8 cellular contexts compared by ENCODE assay signal in genomic region chr4:118352843-118353373, GRCh38. TPM values are rescaled to one million over a fixed set of nuclear protein-coding genes. Genes with fewer than 3 reads are reported as not detected.
A peak's percentile ranks its signal among the peaks of the same experiment; 100 is the strongest.
DNase-seq lines count a peak whose midpoint lies in the region; ATAC-seq and TF ChIP-seq lines count a peak whose summit lies in the region.

PRSS12 (minus strand) TSS chr4:118353003; CDS start chr4:118352720, 283 bp downstream.

- H3K9ac ChIP-seq in muscle layer of colon (ENCODE audit: low read length): no peak within 1 kb of the TSS

- DNase-seq in AG09319 (ENCODE audit: extremely low read depth, low read depth) (peak; percentile 61), NCI-H526 (lab: John Stamatoyannopoulos, UW) (peak; percentile 16 to 84), epithelial cell of proximal tubule (ENCODE audit: low read depth) (no peak)
- DNase-seq in activated CD8-positive, alpha-beta memory T cell treated with anti-CD3 and anti-CD28 coated beads, Interleukin-2, amount 10 ng/mL, durations not matched to agents 7 days and 5 days: peak; percentile 71
- peak; percentile 35 for DNase-seq in stimulated activated naive CD4-positive, alpha-beta T cell treated with Interleukin-2 at 50 U/mL for 16 hours (lab: John Stamatoyannopoulos, UW)

- peak; percentile 99 for ATAC-seq in GM18907 (IDR thresholded peaks at IDR 0.05; ENCODE audit: unreplicated experiment)
- ATAC-seq in HG03097 (IDR thresholded peaks at IDR 0.05; ENCODE audit: low FRiP score, unreplicated experiment): peak; percentile 99
- ATAC-seq in activated CD8-positive, alpha-beta memory T cell treated with anti-CD3 and anti-CD28 coated beads, Interleukin-2, amount 10 ng/mL, durations not matched to agents 7 days and 5 days: peak; percentile 93

- H3K4me1 ChIP-seq in muscle layer of colon (ENCODE audit: insufficient read depth, low read length): no peaks in the 10 kb centered on the region

- H3K9me3 ChIP-seq in muscle layer of colon (ENCODE audit: low read length): no peaks in the 10 kb centered on the region

- CTCF ChIA-PET in activated CD8-positive, alpha-beta memory T cell treated with anti-CD3 and anti-CD28 coated beads, Interleukin-2, amount 10 ng/mL, durations not matched to agents 7 days and 5 days (lab: Charles Lee): interaction anchor here (0.5 to 2.7 kb wide), 14 partner anchors 8 to 1087 kb away, joined by 3 to 12 read pairs (median 4); no protein-coding TSS in a partner anchor

- H3K27ac Mint-ChIP-seq in activated CD8-positive, alpha-beta memory T cell treated with anti-CD3 and anti-CD28 coated beads, Interleukin-2, amount 10 ng/mL, durations not matched to agents 7 days and 5 days: no peak within 1 kb of the TSS

- H3K4me3 ChIP-seq in epithelial cell of proximal tubule (ENCODE audit: low read depth, low read length) (peak within 1 kb of the TSS; percentile 52), muscle layer of colon (ENCODE audit: low read depth in 1 of 2, low read length in 2 of 2) (peak within 1 kb of the TSS; percentile 25 to 60)

- H3K36me3 ChIP-seq in muscle layer of colon (ENCODE audit: insufficient read depth, low read length): no peaks in the 10 kb centered on the region

- peaks cover 25 to 44% of the 10 kb centered on the region in 2 donors for H3K27me3 ChIP-seq in muscle layer of colon (ENCODE audit: control insufficient read depth in 1 of 2, insufficient read depth in 2 of 2, low read length in 2 of 2)

- peak within 1 kb of the TSS; percentile 49 for H3K4me3 Mint-ChIP-seq in activated CD8-positive, alpha-beta memory T cell treated with anti-CD3 and anti-CD28 coated beads, Interleukin-2, amount 10 ng/mL, durations not matched to agents 7 days and 5 days

- H3K4me1 Mint-ChIP-seq in activated CD8-positive, alpha-beta memory T cell treated with anti-CD3 and anti-CD28 coated beads, Interleukin-2, amount 10 ng/mL, durations not matched to agents 7 days and 5 days: peaks cover 9% of the 10 kb centered on the region

- TF ChIP-seq CTCF in AG09319 (IDR thresholded peaks at IDR 0.05; ENCODE audit: low read depth, low read length) (peak; percentile 62), epithelial cell of proximal tubule (conservative IDR thresholded peaks at IDR 0.05; ENCODE audit: low read depth, low read length) (peak; percentile 67)

- H3K27ac ChIP-seq in muscle layer of colon (ENCODE audit: low read depth, low read length): no peak within 1 kb of the TSS

- H3K9me3 Mint-ChIP-seq in activated CD8-positive, alpha-beta memory T cell treated with anti-CD3 and anti-CD28 coated beads, Interleukin-2, amount 10 ng/mL, durations not matched to agents 7 days and 5 days (ENCODE audit: low read depth): no peaks in the 10 kb centered on the region

- H3K27me3 Mint-ChIP-seq in activated CD8-positive, alpha-beta memory T cell treated with anti-CD3 and anti-CD28 coated beads, Interleukin-2, amount 10 ng/mL, durations not matched to agents 7 days and 5 days: peaks cover 75% of the 10 kb centered on the region

- no peaks in the 10 kb centered on the region for H3K36me3 Mint-ChIP-seq in activated CD8-positive, alpha-beta memory T cell treated with anti-CD3 and anti-CD28 coated beads, Interleukin-2, amount 10 ng/mL, durations not matched to agents 7 days and 5 days

RNA-seq across cellular contexts. Expression of gene PRSS12, which starts in this region (rescaled TPM):
- total RNA-seq in activated CD8-positive, alpha-beta memory T cell treated with anti-CD3 and anti-CD28 coated beads, Interleukin-2, amount 10 ng/mL, durations not matched to agents 7 days and 5 days: not detected
- 0.87 and 1.0 TPM in 2 replicates for total RNA-seq in epithelial cell of proximal tubule

Comparison
In these comparisons a context has a peak if more than half of its experiments do, and no peak if none do; other contexts are left out.
1. Peak in DNase-seq and ATAC-seq in activated CD8-positive, alpha-beta memory T cell treated with anti-CD3 and anti-CD28 coated beads, Interleukin-2, amount 10 ng/mL, durations not matched to agents 7 days and 5 days; RNA of the gene not detected or under 1 TPM.